14 cellular contexts compared by ENCODE assay signal in genomic region chr6:110690106-110690654, GRCh38.
A peak's percentile ranks its signal among the peaks of the same experiment; 100 is the strongest.
DNase-seq lines count a peak whose midpoint lies in the region; ATAC-seq and TF ChIP-seq lines count a peak whose summit lies in the region.
"Had no signal": no experiment of that assay in that cellular context is flagged by ENCODE, and none has a peak within 500 bp of the region (broad histone marks: within the 10 kb centered on the region; RNA-seq: fewer than 3 reads in every experiment).

No MANE protein-coding gene starts in this region.

- H3K27ac Mint-ChIP-seq in natural killer cell: peak overlapping the region; percentile 31 to 83
- peak overlapping the region in 1 of 2 donors; percentile 31 for H3K27ac Mint-ChIP-seq in natural killer cell treated with Interleukin-12 subunit alpha and Interleukin-12 subunit beta and Interleukin-15 and Interleukin-18, amount 100 ng/mL, for 72 hours
- H3K27ac Mint-ChIP-seq in stimulated activated effector memory CD8-positive, alpha-beta T cell treated with anti-CD3 and anti-CD28 coated beads, Interleukin-12 subunit alpha, Interleukin-12 subunit beta, amount 100 ng/mL, for 72 hours: no peak overlapping the region
- H3K27ac Mint-ChIP-seq: HFFc6 had no signal

- intact Hi-C loops in natural killer cell (cut with micrococcal nuclease): no loop called here

- H3K36me3 Mint-ChIP-seq in natural killer cell: no peaks in the 10 kb centered on the region
- no peaks in the 10 kb centered on the region for H3K36me3 Mint-ChIP-seq in natural killer cell treated with Interleukin-12 subunit alpha and Interleukin-12 subunit beta and Interleukin-15 and Interleukin-18, amount 100 ng/mL, for 72 hours
- H3K36me3 Mint-ChIP-seq in stimulated activated effector memory CD8-positive, alpha-beta T cell treated with anti-CD3 and anti-CD28 coated beads, Interleukin-12 subunit alpha, Interleukin-12 subunit beta, amount 100 ng/mL, for 72 hours: no peaks in the 10 kb centered on the region

- no peak overlapping the region for H3K4me3 Mint-ChIP-seq in natural killer cell
- no peak overlapping the region for H3K4me3 Mint-ChIP-seq in natural killer cell treated with Interleukin-12 subunit alpha and Interleukin-12 subunit beta and Interleukin-15 and Interleukin-18, amount 100 ng/mL, for 72 hours
- no peak overlapping the region for H3K4me3 Mint-ChIP-seq in stimulated activated effector memory CD8-positive, alpha-beta T cell treated with anti-CD3 and anti-CD28 coated beads, Interleukin-12 subunit alpha, Interleukin-12 subunit beta, amount 100 ng/mL, for 72 hours
- H3K4me3 Mint-ChIP-seq: B cell, HFFc6 had no signal

- ATAC-seq in natural killer cell: no peak
- ATAC-seq in natural killer cell treated with Interleukin-12 subunit alpha and Interleukin-12 subunit beta and Interleukin-15 and Interleukin-18, amount 100 ng/mL, for 72 hours: no peak
- peak; percentile 16 for ATAC-seq in stimulated activated effector memory CD8-positive, alpha-beta T cell treated with anti-CD3 and anti-CD28 coated beads, Interleukin-12 subunit alpha, Interleukin-12 subunit beta, amount 100 ng/mL, for 72 hours

- peaks cover 29 to 42% of the 10 kb centered on the region in 2 donors for H3K4me1 Mint-ChIP-seq in natural killer cell
- peaks cover 25 to 26% of the 10 kb centered on the region in 2 donors for H3K4me1 Mint-ChIP-seq in natural killer cell treated with Interleukin-12 subunit alpha and Interleukin-12 subunit beta and Interleukin-15 and Interleukin-18, amount 100 ng/mL, for 72 hours (ENCODE audit: low read depth in 2 of 2)
- H3K4me1 Mint-ChIP-seq in stimulated activated effector memory CD8-positive, alpha-beta T cell treated with anti-CD3 and anti-CD28 coated beads, Interleukin-12 subunit alpha, Interleukin-12 subunit beta, amount 100 ng/mL, for 72 hours: peaks cover 32% of the 10 kb centered on the region

- peak overlapping the region; percentile 82 for H3K27ac ChIP-seq in VCaP

- no peaks in the 10 kb centered on the region for H3K27me3 Mint-ChIP-seq in natural killer cell (ENCODE audit: low read depth in 2 of 2)
- no peaks in the 10 kb centered on the region for H3K27me3 Mint-ChIP-seq in natural killer cell treated with Interleukin-12 subunit alpha and Interleukin-12 subunit beta and Interleukin-15 and Interleukin-18, amount 100 ng/mL, for 72 hours
- H3K27me3 Mint-ChIP-seq: B cell; CD8-positive, alpha-beta memory T cell had no signal

- no peaks in the 10 kb centered on the region for H3K9me3 Mint-ChIP-seq in natural killer cell
- H3K9me3 Mint-ChIP-seq in natural killer cell treated with Interleukin-12 subunit alpha and Interleukin-12 subunit beta and Interleukin-15 and Interleukin-18, amount 100 ng/mL, for 72 hours: no peaks in the 10 kb centered on the region
- no peaks in the 10 kb centered on the region for H3K9me3 Mint-ChIP-seq in stimulated activated effector memory CD8-positive, alpha-beta T cell treated with anti-CD3 and anti-CD28 coated beads, Interleukin-12 subunit alpha, Interleukin-12 subunit beta, amount 100 ng/mL, for 72 hours
- H3K9me3 Mint-ChIP-seq: CD8-positive, alpha-beta memory T cell; HFFc6 had no signal

- no peak overlapping the region for H3K4me3 ChIP-seq in epithelial cell of esophagus (ENCODE audit: low read length)

- no peak for TF ChIP-seq CTCF in natural killer cell (IDR thresholded peaks at IDR 0.05)
- TF ChIP-seq CTCF in VCaP (conservative IDR thresholded peaks at IDR 0.05): no peak
- no peak for TF ChIP-seq CTCF in epithelial cell of esophagus (IDR thresholded peaks at IDR 0.05; ENCODE audit: insufficient read depth, low read depth, low read length, missing control alignments)

- DNase-seq in natural killer cell (no peak), epithelial cell of esophagus (ENCODE audit: low read depth) (peak; percentile 20), GM19240 (ENCODE audit: insufficient read length, low spot score) (no peak), SHP77 treated with DMSO at 0.1 percent for 48 hours (lab: John Stamatoyannopoulos, UW) (no peak), superior temporal gyrus (ENCODE audit: extremely low spot score) (no peak)
- no peak for DNase-seq in natural killer cell treated with Interleukin-12 subunit alpha and Interleukin-12 subunit beta and Interleukin-15 and Interleukin-18, amount 100 ng/mL, for 72 hours (ENCODE audit: low spot score)
- DNase-seq in stimulated activated effector memory CD8-positive, alpha-beta T cell treated with anti-CD3 and anti-CD28 coated beads, Interleukin-12 subunit alpha, Interleukin-12 subunit beta, amount 100 ng/mL, for 72 hours (ENCODE audit: low spot score in 2 of 2): no peak
- DNase-seq: Caco-2; CD8-positive, alpha-beta memory T cell; DMS53; HCEC 1CT; HFFc6 had no signal
